Comparison of ENCODE assay signal across 18 cellular contexts in the genomic region with DNA sequence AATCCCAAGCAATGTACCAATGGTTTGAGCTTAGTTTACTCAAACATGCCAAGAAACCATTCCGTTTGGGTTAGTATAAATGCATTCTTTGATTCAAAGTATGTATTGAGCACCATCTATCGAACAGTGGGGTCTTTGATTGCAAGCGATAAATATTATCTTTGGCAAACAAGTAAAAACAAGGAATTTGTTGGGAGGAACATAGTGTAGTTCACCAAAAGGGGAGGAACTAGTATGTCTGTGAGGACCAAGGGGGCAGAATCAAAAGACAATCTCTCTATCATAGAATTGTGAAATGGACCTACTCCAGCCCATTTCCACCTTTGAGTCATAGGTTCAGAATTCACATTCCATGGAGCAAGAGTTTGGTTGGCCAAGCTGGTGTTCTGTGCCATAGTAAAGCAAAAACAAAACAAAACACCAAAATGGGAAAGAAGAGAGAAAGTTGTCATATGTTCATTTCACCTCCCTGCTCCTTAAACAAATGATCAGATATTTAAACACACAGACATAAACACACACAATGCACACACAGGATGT.
DNase-seq lines count a peak whose midpoint lies in the region; ATAC-seq, FAIRE-seq and TF ChIP-seq lines count a peak whose summit lies in the region.
"Had no signal": no experiment of that assay in that cellular context is flagged by ENCODE, and none has a peak within 500 bp of the region (broad histone marks: within the 10 kb centered on the region; RNA-seq: fewer than 3 reads in every experiment).

No MANE protein-coding gene starts in this region.

- H4K8ac ChIP-seq in IMR-90 (ENCODE audit: low read depth in 2 of 2, low read length in 2 of 2): no peak overlapping the region

- no peak overlapping the region for H2BK5ac ChIP-seq in IMR-90 (ENCODE audit: low read depth, low read length, poor library complexity, severe bottlenecking)

- no peak overlapping the region for H2AK5ac ChIP-seq in IMR-90 (ENCODE audit: low read depth, low read length)

- H4K5ac ChIP-seq in IMR-90 (ENCODE audit: low read depth, low read length): no peak overlapping the region

- peaks cover 3% of the 10 kb centered on the region for H3K27me3 Mint-ChIP-seq in nephron (ENCODE audit: low read depth)
- H3K27me3 Mint-ChIP-seq: CD4-positive, CD25-positive, alpha-beta regulatory T cell had no signal

- DNase-seq in GM03348 (ENCODE audit: low spot score): peak; percentile 19
- DNase-seq in IMR-90: no peak
- peak; percentile 55 for DNase-seq in astrocyte of the hippocampus (ENCODE audit: low read depth, low spot score)
- DNase-seq in NCI-H446 (lab: John Stamatoyannopoulos, UW): no peak
- DNase-seq in GM19239 (ENCODE audit: insufficient read length, low spot score): no peak
- DNase-seq: CD4-positive, CD25-positive, alpha-beta regulatory T cell; DMS53; GF-D8 had no signal

- POLR2A ChIA-PET in IMR-90 (lab: Charles Lee; ENCODE audit: unreplicated experiment): no interaction called here

- no peaks in the 10 kb centered on the region for H3K9me1 ChIP-seq in IMR-90 (ENCODE audit: insufficient read depth, low read length)

- no peak overlapping the region for H2AFZ ChIP-seq in IMR-90 (replicated peaks; ENCODE audit: low read length, poor library complexity)

- H3K36me3 Mint-ChIP-seq in nephron (ENCODE audit: low read depth): no peaks in the 10 kb centered on the region
- H3K36me3 Mint-ChIP-seq: CD4-positive, CD25-positive, alpha-beta regulatory T cell had no signal

- WGBS in IMR-90 (ENCODE audit: extremely low coverage in 2 of 2, insufficient read length in 1 of 2), 2 experiments: no CpG with 5 or more reads among the region's 3 CpGs

- TF ChIP-seq POLR2A in IMR-90 (IDR thresholded peaks at IDR 0.05; ENCODE audit: low read depth, low read length): no peak

- no peak overlapping the region for H3K23ac ChIP-seq in IMR-90 (ENCODE audit: low read depth, low read length)

- no peaks in the 10 kb centered on the region for H3K27me3 ChIP-seq in IMR-90 (ENCODE audit: control insufficient read depth, insufficient read depth, low read length)
- H3K27me3 ChIP-seq: BLaER1 treated with 17β-estradiol and CSF1 and Interleukin-3, amounts not matched to agents 10 nM and 100 nM had no signal

- H3K4me1 ChIP-seq in IMR-90 (ENCODE audit: control insufficient read depth, insufficient read depth, low read length): no peaks in the 10 kb centered on the region
- H3K4me1 ChIP-seq: BLaER1 treated with 17β-estradiol and CSF1 and Interleukin-3, amounts not matched to agents 10 nM and 100 nM had no signal

- no peak for FAIRE-seq in GM19239 (lab: Jason Lieb, UNC)
- FAIRE-seq: A204.1, GM12891, H1 had no signal

- no TSS peak for BruUV-seq in IMR-90 (replicated peaks; lab: Mats Ljungman, UMichigan)

- H2AK9ac ChIP-seq in IMR-90 (replicated peaks; ENCODE audit: low read depth, low read length, poor library complexity): no peak overlapping the region

- CTCF ChIA-PET in IMR-90 (lab: Yijun Ruan, JAX): no interaction called here

- in situ Hi-C loops in IMR-90 (cut with MboI; ENCODE audit: low sequenced_read_pairs): no loop called here

- no peak for TF ChIP-seq CTCF in IMR-90 (conservative IDR thresholded peaks at IDR 0.05; ENCODE audit: low read depth, low read length)
- TF ChIP-seq CTCF in nephron (IDR thresholded peaks at IDR 0.05; ENCODE audit: unreplicated experiment in 3 of 3): no peak

- no peaks in the 10 kb centered on the region for H3K9me3 Mint-ChIP-seq in nephron

- H2BK120ac ChIP-seq in IMR-90 (ENCODE audit: low read depth, low read length): no peak overlapping the region

- no peak overlapping the region for H2BK20ac ChIP-seq in IMR-90 (ENCODE audit: low read depth, low read length)

- H3K36me3 ChIP-seq in IMR-90 (ENCODE audit: control insufficient read depth, insufficient read depth, low read length): no peaks in the 10 kb centered on the region
- H3K36me3 ChIP-seq: BLaER1 treated with 17β-estradiol and CSF1 and Interleukin-3, amounts not matched to agents 10 nM and 100 nM; HAP-1 had no signal

- no peak overlapping the region for H2BK15ac ChIP-seq in IMR-90 (ENCODE audit: low read depth, low read length)

- no peaks in the 10 kb centered on the region for H4K20me1 ChIP-seq in IMR-90 (ENCODE audit: insufficient read depth, low read length)
- H4K20me1 ChIP-seq: BLaER1 treated with 17β-estradiol and CSF1 and Interleukin-3, amounts not matched to agents 10 nM and 100 nM had no signal

- intact Hi-C loops in IMR-90 (cut with micrococcal nuclease): no loop called here

- H3K27ac ChIP-seq in IMR-90 (ENCODE audit: insufficient read depth, low read length): no peak overlapping the region
- H3K27ac ChIP-seq: BLaER1 treated with 17β-estradiol and CSF1 and Interleukin-3, amounts not matched to agents 10 nM and 100 nM; HL-60; KMS-11 had no signal

- H3K4ac ChIP-seq in IMR-90 (ENCODE audit: low read depth, low read length): no peak overlapping the region

- H3K14ac ChIP-seq in IMR-90 (replicated peaks; ENCODE audit: low read depth, low read length): no peak overlapping the region

- no peak for TF ChIP-seq RAD21 in IMR-90 (IDR thresholded peaks at IDR 0.05; ENCODE audit: low read length)

- no peak overlapping the region for H3K4me3 Mint-ChIP-seq in nephron
- H3K4me3 Mint-ChIP-seq: IgD-negative memory B cell had no signal

- peaks cover 12% of the 10 kb centered on the region for H3K4me1 Mint-ChIP-seq in nephron
- H3K4me1 Mint-ChIP-seq: CD4-positive, CD25-positive, alpha-beta regulatory T cell had no signal

- dilution Hi-C loops in IMR-90 (cut with HindIII; ENCODE audit: low sequenced_read_pairs, unreplicated experiment): no loop called here

- no peak overlapping the region for H4K91ac ChIP-seq in IMR-90 (ENCODE audit: insufficient read depth, low read depth, low read length)

- peak overlapping the region in 2 of 3 experiments; percentile 9 to 73 for H3K27ac Mint-ChIP-seq in nephron
- H3K27ac Mint-ChIP-seq: CD4-positive, CD25-positive, alpha-beta regulatory T cell; IgD-negative memory B cell had no signal

- no peak overlapping the region for H3K4me3 ChIP-seq in IMR-90 (ENCODE audit: insufficient read depth, low read depth, low read length)
- H3K4me3 ChIP-seq: BLaER1 treated with 17β-estradiol and CSF1 and Interleukin-3, amounts not matched to agents 10 nM and 100 nM; HAP-1 had no signal

- H3K9ac ChIP-seq in IMR-90 (ENCODE audit: low read depth, low read length): no peak overlapping the region
- H3K9ac ChIP-seq: BLaER1 treated with 17β-estradiol and CSF1 and Interleukin-3, amounts not matched to agents 10 nM and 100 nM; KMS-11 had no signal

- ATAC-seq in IMR-90 (ENCODE audit: low read depth) (peak; percentile 32; the same call in 1 of the 2 replicates), HG03460 (IDR thresholded peaks at IDR 0.05; ENCODE audit: unreplicated experiment) (no peak)

- no peak overlapping the region for H3K18ac ChIP-seq in IMR-90 (ENCODE audit: low read depth, low read length)

- no peaks in the 10 kb centered on the region for H3K9me3 ChIP-seq in IMR-90 (ENCODE audit: control insufficient read depth, insufficient read depth, low read length)
- H3K9me3 ChIP-seq: HAP-1 had no signal

- no peak overlapping the region for H3K4me2 ChIP-seq in IMR-90 (ENCODE audit: low read depth, low read length)
- H3K4me2 ChIP-seq: BLaER1 treated with 17β-estradiol and CSF1 and Interleukin-3, amounts not matched to agents 10 nM and 100 nM; KMS-11 had no signal

- H3K56ac ChIP-seq in IMR-90 (ENCODE audit: extremely low read depth, insufficient read depth, low read length): no peak overlapping the region

- H3K79me1 ChIP-seq in IMR-90 (ENCODE audit: low read depth in 1 of 2, low read length in 2 of 2): no peaks in the 10 kb centered on the region

TF ChIP-seq in IMR-90, 13 proteins besides CTCF, POLR2A, EP300 and RAD21:
- TF ChIP-seq, protein P1, sequence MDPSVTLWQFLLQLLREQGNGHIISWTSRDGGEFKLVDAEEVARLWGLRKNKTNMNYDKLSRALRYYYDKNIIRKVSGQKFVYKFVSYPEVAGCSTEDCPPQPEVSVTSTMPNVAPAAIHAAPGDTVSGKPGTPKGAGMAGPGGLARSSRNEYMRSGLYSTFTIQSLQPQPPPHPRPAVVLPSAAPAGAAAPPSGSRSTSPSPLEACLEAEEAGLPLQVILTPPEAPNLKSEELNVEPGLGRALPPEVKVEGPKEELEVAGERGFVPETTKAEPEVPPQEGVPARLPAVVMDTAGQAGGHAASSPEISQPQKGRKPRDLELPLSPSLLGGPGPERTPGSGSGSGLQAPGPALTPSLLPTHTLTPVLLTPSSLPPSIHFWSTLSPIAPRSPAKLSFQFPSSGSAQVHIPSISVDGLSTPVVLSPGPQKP (IDR thresholded peaks at IDR 0.05; ENCODE audit: borderline replicate concordance, low read depth, low read length): no peak
- no peak for TF ChIP-seq MAFK (IDR thresholded peaks at IDR 0.05; ENCODE audit: low read depth, low read length)
- no peak for TF ChIP-seq BHLHE40 (IDR thresholded peaks at IDR 0.05; ENCODE audit: low read depth, low read length)
- TF ChIP-seq SMC3 (IDR thresholded peaks at IDR 0.05; ENCODE audit: low read depth, low read length): no peak
- TF ChIP-seq RFX5 (IDR thresholded peaks at IDR 0.05; ENCODE audit: low read depth, low read length): no peak
- no peak for TF ChIP-seq NFE2L2 (IDR thresholded peaks at IDR 0.05; ENCODE audit: low read depth, low read length)
- no peak for TF ChIP-seq FOS (IDR thresholded peaks at IDR 0.05; ENCODE audit: low read depth, low read length)
- no peak for TF ChIP-seq CHD1 (IDR thresholded peaks at IDR 0.05; ENCODE audit: low read depth, low read length)
- TF ChIP-seq MXI1 (IDR thresholded peaks at IDR 0.05; ENCODE audit: borderline replicate concordance, low read depth, low read length): no peak
- TF ChIP-seq, protein P2, sequence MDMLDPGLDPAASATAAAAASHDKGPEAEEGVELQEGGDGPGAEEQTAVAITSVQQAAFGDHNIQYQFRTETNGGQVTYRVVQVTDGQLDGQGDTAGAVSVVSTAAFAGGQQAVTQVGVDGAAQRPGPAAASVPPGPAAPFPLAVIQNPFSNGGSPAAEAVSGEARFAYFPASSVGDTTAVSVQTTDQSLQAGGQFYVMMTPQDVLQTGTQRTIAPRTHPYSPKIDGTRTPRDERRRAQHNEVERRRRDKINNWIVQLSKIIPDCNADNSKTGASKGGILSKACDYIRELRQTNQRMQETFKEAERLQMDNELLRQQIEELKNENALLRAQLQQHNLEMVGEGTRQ (IDR thresholded peaks at IDR 0.05; ENCODE audit: low read depth, low read length): no peak
- TF ChIP-seq RCOR1 (IDR thresholded peaks at IDR 0.05; ENCODE audit: insufficient replicate concordance, low read length): no peak

Comparison
In these comparisons a context has a peak if more than half of its experiments do, and no peak if none do; other contexts are left out.
1. DNase-seq: peak in GM03348 (single experiment) and astrocyte of the hippocampus (single experiment); none in IMR-90 (single experiment), NCI-H446 (0 of 2) and GM19239 (single experiment).